In the genomic region with DNA sequence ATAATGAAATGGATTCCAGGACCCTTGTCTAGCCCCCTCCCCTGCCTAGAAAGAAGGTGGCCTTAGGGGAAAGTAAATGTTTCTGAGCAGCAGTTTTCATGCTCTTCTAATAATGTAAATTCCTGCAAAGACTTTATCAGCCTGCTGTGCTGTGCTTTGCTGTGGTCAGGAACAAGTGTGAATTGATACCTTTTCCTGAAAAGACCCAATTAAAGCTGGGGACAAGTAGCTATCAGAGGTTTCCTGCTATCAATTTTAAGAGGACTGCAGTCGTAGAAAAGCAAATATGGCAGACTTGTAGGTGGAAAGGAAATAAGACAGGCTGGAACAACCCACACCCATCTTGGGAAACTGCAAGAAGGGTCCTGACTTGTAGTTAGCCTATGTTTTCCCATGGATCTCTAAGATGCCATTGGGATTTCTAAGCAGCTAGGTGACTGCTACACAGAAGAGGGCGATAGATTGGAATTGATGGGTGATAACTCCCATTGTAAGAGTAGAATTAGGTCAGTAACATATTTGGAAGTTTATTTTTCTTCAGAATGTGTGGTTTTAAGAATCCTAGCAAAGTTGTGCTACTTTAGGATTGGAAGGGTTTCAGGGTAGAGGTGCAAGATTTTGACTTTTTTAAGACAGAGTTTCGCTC, we compare ENCODE assay signal across 1 cellular context.
TF ChIP-seq lines count a peak whose summit lies in the region.

No MANE protein-coding gene starts in this region.

TF ChIP-seq in IMR-90, 13 proteins besides CTCF, POLR2A, EP300 and RAD21:
- no peak for TF ChIP-seq FOS (IDR thresholded peaks at IDR 0.05; ENCODE audit: low read depth, low read length)
- TF ChIP-seq, protein P1, sequence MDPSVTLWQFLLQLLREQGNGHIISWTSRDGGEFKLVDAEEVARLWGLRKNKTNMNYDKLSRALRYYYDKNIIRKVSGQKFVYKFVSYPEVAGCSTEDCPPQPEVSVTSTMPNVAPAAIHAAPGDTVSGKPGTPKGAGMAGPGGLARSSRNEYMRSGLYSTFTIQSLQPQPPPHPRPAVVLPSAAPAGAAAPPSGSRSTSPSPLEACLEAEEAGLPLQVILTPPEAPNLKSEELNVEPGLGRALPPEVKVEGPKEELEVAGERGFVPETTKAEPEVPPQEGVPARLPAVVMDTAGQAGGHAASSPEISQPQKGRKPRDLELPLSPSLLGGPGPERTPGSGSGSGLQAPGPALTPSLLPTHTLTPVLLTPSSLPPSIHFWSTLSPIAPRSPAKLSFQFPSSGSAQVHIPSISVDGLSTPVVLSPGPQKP (IDR thresholded peaks at IDR 0.05; ENCODE audit: borderline replicate concordance, low read depth, low read length) = no peak
- no peak for TF ChIP-seq RFX5 (IDR thresholded peaks at IDR 0.05; ENCODE audit: low read depth, low read length)
- TF ChIP-seq CEBPB (IDR thresholded peaks at IDR 0.05; ENCODE audit: low read depth, low read length) = no peak
- no peak for TF ChIP-seq MAZ (IDR thresholded peaks at IDR 0.05; ENCODE audit: borderline replicate concordance, low read depth, low read length)
- no peak for TF ChIP-seq BHLHE40 (IDR thresholded peaks at IDR 0.05; ENCODE audit: low read depth, low read length)
- no peak for TF ChIP-seq RCOR1 (IDR thresholded peaks at IDR 0.05; ENCODE audit: insufficient replicate concordance, low read length)
- TF ChIP-seq, protein P2, sequence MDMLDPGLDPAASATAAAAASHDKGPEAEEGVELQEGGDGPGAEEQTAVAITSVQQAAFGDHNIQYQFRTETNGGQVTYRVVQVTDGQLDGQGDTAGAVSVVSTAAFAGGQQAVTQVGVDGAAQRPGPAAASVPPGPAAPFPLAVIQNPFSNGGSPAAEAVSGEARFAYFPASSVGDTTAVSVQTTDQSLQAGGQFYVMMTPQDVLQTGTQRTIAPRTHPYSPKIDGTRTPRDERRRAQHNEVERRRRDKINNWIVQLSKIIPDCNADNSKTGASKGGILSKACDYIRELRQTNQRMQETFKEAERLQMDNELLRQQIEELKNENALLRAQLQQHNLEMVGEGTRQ (IDR thresholded peaks at IDR 0.05; ENCODE audit: low read depth, low read length) = no peak
- no peak for TF ChIP-seq NFE2L2 (IDR thresholded peaks at IDR 0.05; ENCODE audit: low read depth, low read length)
- no peak for TF ChIP-seq SMC3 (IDR thresholded peaks at IDR 0.05; ENCODE audit: low read depth, low read length)
- no peak for TF ChIP-seq CHD1 (IDR thresholded peaks at IDR 0.05; ENCODE audit: low read depth, low read length)
- TF ChIP-seq MAFK (IDR thresholded peaks at IDR 0.05; ENCODE audit: low read depth, low read length) = no peak
- no peak for TF ChIP-seq MXI1 (IDR thresholded peaks at IDR 0.05; ENCODE audit: borderline replicate concordance, low read depth, low read length)
TF ChIP-seq in IMR-90: peak in this region for 0.
